ENCODE assay signal across 1 cellular context in genomic region chr2:239359194-239359912, GRCh38.
TF ChIP-seq lines count a peak whose summit lies in the region.

No MANE protein-coding gene starts in this region.

TF ChIP-seq in WTC11, 78 proteins besides CTCF, POLR2A, EP300 and RAD21 (continued from another document):
- TF ChIP-seq, protein P1, sequence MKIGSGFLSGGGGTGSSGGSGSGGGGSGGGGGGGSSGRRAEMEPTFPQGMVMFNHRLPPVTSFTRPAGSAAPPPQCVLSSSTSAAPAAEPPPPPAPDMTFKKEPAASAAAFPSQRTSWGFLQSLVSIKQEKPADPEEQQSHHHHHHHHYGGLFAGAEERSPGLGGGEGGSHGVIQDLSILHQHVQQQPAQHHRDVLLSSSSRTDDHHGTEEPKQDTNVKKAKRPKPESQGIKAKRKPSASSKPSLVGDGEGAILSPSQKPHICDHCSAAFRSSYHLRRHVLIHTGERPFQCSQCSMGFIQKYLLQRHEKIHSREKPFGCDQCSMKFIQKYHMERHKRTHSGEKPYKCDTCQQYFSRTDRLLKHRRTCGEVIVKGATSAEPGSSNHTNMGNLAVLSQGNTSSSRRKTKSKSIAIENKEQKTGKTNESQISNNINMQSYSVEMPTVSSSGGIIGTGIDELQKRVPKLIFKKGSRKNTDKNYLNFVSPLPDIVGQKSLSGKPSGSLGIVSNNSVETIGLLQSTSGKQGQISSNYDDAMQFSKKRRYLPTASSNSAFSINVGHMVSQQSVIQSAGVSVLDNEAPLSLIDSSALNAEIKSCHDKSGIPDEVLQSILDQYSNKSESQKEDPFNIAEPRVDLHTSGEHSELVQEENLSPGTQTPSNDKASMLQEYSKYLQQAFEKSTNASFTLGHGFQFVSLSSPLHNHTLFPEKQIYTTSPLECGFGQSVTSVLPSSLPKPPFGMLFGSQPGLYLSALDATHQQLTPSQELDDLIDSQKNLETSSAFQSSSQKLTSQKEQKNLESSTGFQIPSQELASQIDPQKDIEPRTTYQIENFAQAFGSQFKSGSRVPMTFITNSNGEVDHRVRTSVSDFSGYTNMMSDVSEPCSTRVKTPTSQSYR (CRISPR knock-in tag; IDR thresholded peaks at IDR 0.05): no peak
- TF ChIP-seq HMGA2 (CRISPR knock-in tag; IDR thresholded peaks at IDR 0.05): no peak
- TF ChIP-seq ESRRA (CRISPR knock-in tag; IDR thresholded peaks at IDR 0.05; ENCODE audit: borderline replicate concordance): no peak
- TF ChIP-seq, protein P2, sequence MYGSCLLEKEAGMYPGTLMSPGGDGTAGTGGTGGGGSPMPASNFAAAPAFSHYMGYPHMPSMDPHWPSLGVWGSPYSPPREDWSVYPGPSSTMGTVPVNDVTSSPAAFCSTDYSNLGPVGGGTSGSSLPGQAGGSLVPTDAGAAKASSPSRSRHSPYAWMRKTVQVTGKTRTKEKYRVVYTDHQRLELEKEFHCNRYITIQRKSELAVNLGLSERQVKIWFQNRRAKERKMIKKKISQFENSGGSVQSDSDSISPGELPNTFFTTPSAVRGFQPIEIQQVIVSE (CRISPR knock-in tag; IDR thresholded peaks at IDR 0.05; ENCODE audit: borderline replicate concordance): no peak
- TF ChIP-seq AR (CRISPR knock-in tag; IDR thresholded peaks at IDR 0.05): no peak
- no peak for TF ChIP-seq ZNF532 (CRISPR knock-in tag; IDR thresholded peaks at IDR 0.05; ENCODE audit: borderline replicate concordance)
- TF ChIP-seq CREB1 (CRISPR knock-in tag; IDR thresholded peaks at IDR 0.05): no peak
- no peak for TF ChIP-seq ZNF396 (CRISPR knock-in tag; IDR thresholded peaks at IDR 0.05; ENCODE audit: borderline replicate concordance)
